1 cellular context compared by ENCODE assay signal in genomic region chr5:55520117-55520829, GRCh38.
TF ChIP-seq lines count a peak whose summit lies in the region.

No MANE protein-coding gene starts in this region.

TF ChIP-seq in HEK293, 187 proteins besides CTCF, POLR2A, EP300 and RAD21 (continued from another document):
- TF ChIP-seq ZNF518A (tag by site-specific recombination; conservative IDR thresholded peaks at IDR 0.05; ENCODE audit: low read depth), result no peak
